In genomic region chr11:102486584-102486983, GRCh38 we compare ENCODE assay signal across 1 cellular context.
TF ChIP-seq lines count a peak whose summit lies in the region.

No MANE protein-coding gene starts in this region.

TF ChIP-seq in HepG2, 621 proteins besides CTCF, POLR2A, EP300 and RAD21:
- TF ChIP-seq ZSCAN22 (CRISPR knock-in tag; IDR thresholded peaks at IDR 0.05) (0 out of 2 replicates have a peak, but pooled peaks have one; percentile 10), ZNF441 (CRISPR knock-in tag; IDR thresholded peaks at IDR 0.05; ENCODE audit: borderline replicate concordance) (no peak)
TF ChIP-seq in HepG2: peak in this region for 1.
